In the genomic region with DNA sequence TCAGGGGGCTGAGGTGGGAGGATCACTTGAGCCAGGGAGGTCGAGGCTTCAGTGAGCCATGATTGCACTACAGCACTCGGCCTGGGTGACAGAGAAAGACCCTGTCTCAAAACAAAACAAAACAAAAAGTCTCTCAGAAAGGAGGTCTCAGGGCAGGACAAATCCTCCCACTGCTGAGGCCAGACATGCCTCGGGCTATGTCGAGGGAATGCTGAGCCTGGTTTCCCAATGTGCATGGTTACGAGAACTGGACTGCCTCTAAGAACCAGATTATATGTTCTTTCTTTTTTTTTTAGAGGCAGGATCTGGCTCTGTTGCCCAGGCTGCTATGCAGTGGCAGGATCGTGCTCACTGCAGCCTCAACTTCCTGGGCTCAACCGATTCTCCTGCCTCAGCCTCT, we compare ENCODE assay signal across 8 cellular contexts. TPM values are rescaled to one million over a fixed set of nuclear protein-coding genes. Genes with fewer than 3 reads are reported as not detected.
A peak's percentile ranks its signal among the peaks of the same experiment; 100 is the strongest.
DNase-seq lines count a peak whose midpoint lies in the region; ATAC-seq, FAIRE-seq and TF ChIP-seq lines count a peak whose summit lies in the region.
"Had no signal": no experiment of that assay in that cellular context is flagged by ENCODE, and none has a peak within 500 bp of the region (broad histone marks: within the 10 kb centered on the region; RNA-seq: fewer than 3 reads in every experiment).

No MANE protein-coding gene starts in this region.

- H3K36me3 ChIP-seq in kidney (ENCODE audit: control insufficient read depth in 1 of 2, insufficient read depth in 2 of 2, low read length in 2 of 2) (peaks cover 13 to 18% of the 10 kb centered on the region in 2 donors), stomach smooth muscle (ENCODE audit: control insufficient read depth in 2 of 2, insufficient read depth in 2 of 2, low read length in 2 of 2) (peaks cover 18 to 30% of the 10 kb centered on the region in 2 donors)

- TF ChIP-seq CTCF in kidney (IDR thresholded peaks at IDR 0.05; ENCODE audit: borderline replicate concordance, extremely low read depth, insufficient read depth) = no peak

- H3K27me3 ChIP-seq in stomach smooth muscle (ENCODE audit: control insufficient read depth in 1 of 2, insufficient read depth in 2 of 2, low read length in 2 of 2) = no peaks in the 10 kb centered on the region
- H3K27me3 ChIP-seq: spleen had no signal

- H3K9ac ChIP-seq in kidney (ENCODE audit: low read length in 2 of 2) (no peak overlapping the region), stomach smooth muscle (ENCODE audit: low read length in 2 of 2) (no peak overlapping the region)

- H3K27ac ChIP-seq in angular gyrus (ENCODE audit: low read depth, low read length) (peak overlapping the region; percentile 4), kidney (ENCODE audit: low read depth in 2 of 2, low read length in 2 of 2) (no peak overlapping the region), stomach smooth muscle (ENCODE audit: low read length) (peak overlapping the region; percentile 46)

- FAIRE-seq in kidney (lab: Jason Lieb, UNC) = no peak

- ATAC-seq in GM21515 (IDR thresholded peaks at IDR 0.05; ENCODE audit: unreplicated experiment) (no peak), GM21619 (IDR thresholded peaks at IDR 0.05; ENCODE audit: unreplicated experiment) (no peak), GM18861 (IDR thresholded peaks at IDR 0.05; ENCODE audit: unreplicated experiment) (no peak)

- no peaks in the 10 kb centered on the region for H3K9me3 ChIP-seq in kidney (ENCODE audit: control insufficient read depth in 1 of 2, low read length in 2 of 2)
- no peaks in the 10 kb centered on the region for H3K9me3 ChIP-seq in stomach smooth muscle (ENCODE audit: control insufficient read depth in 2 of 2, low read length in 2 of 2)
- H3K9me3 ChIP-seq: spleen had no signal

- H3K4me1 ChIP-seq in kidney (ENCODE audit: control insufficient read depth in 1 of 2, insufficient read depth in 1 of 2, low read depth in 1 of 2, low read length in 2 of 2) (peaks cover 0 to 7% of the 10 kb centered on the region in 2 donors), stomach smooth muscle (ENCODE audit: control insufficient read depth, insufficient read depth, low read length) (peaks cover 14% of the 10 kb centered on the region)

- intact Hi-C loops in kidney (cut with DNase I) = no loop called here

- DNase-seq in ELF-1 (ENCODE audit: low read depth, low spot score) (peak; percentile 63), kidney (peak; percentile 19)

- H3K4me3 ChIP-seq in kidney (ENCODE audit: low read length in 2 of 2) (no peak overlapping the region), stomach smooth muscle (ENCODE audit: low read length in 2 of 2) (no peak overlapping the region)

RNA-seq across cellular contexts. Expression of gene TRAP1, which starts 27.6 kb away (rescaled TPM):
- 86.3 TPM for total RNA-seq in kidney
- polyA plus RNA-seq in kidney (ENCODE audit: insufficient read depth, low read depth, low replicate concordance) = 88.8 TPM

RNA-seq across cellular contexts. Expression of gene DNASE1, which starts 35.2 kb away (rescaled TPM):
- 16.1 TPM for total RNA-seq in kidney
- 116 TPM for polyA plus RNA-seq in kidney (ENCODE audit: insufficient read depth, low read depth, low replicate concordance)

Comparison
In these comparisons a context has a peak if more than half of its experiments do, and no peak if none do; other contexts are left out.
1. H3K27ac ChIP-seq: peak in angular gyrus (single experiment) and stomach smooth muscle (single experiment); none in kidney (0 of 2).